1 cellular context compared by ENCODE assay signal in the genomic region with DNA sequence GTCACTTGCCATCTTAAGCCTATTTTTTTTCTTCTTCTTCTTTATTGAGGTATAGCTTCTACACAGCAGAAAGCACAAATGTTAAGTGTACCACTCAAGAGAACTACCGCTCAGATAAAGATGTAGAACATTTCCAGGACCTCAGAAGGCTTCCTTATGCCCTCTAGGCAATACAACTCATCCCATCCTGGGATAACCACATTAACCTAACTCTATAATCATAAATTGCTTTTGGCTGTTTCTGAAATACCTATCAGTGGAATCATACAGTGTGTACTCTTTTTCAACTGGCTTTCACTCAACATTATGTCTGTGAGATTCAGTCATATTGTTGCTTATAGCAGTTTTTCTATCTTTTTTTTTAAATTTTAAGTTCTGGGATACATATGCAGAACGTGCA.
TF ChIP-seq lines count a peak whose summit lies in the region.

No MANE protein-coding gene starts in this region.

TF ChIP-seq in IMR-90, 13 proteins besides CTCF, POLR2A, EP300 and RAD21:
- TF ChIP-seq RFX5 (IDR thresholded peaks at IDR 0.05; ENCODE audit: low read depth, low read length) (no peak), FOS (IDR thresholded peaks at IDR 0.05; ENCODE audit: low read depth, low read length) (no peak), NFE2L2 (IDR thresholded peaks at IDR 0.05; ENCODE audit: low read depth, low read length) (no peak), MAZ (IDR thresholded peaks at IDR 0.05; ENCODE audit: borderline replicate concordance, low read depth, low read length) (no peak), RCOR1 (IDR thresholded peaks at IDR 0.05; ENCODE audit: insufficient replicate concordance, low read length) (no peak), MXI1 (IDR thresholded peaks at IDR 0.05; ENCODE audit: borderline replicate concordance, low read depth, low read length) (no peak), CEBPB (IDR thresholded peaks at IDR 0.05; ENCODE audit: low read depth, low read length) (no peak), MAFK (IDR thresholded peaks at IDR 0.05; ENCODE audit: low read depth, low read length) (no peak), SMC3 (IDR thresholded peaks at IDR 0.05; ENCODE audit: low read depth, low read length) (no peak), CHD1 (IDR thresholded peaks at IDR 0.05; ENCODE audit: low read depth, low read length) (no peak), BHLHE40 (IDR thresholded peaks at IDR 0.05; ENCODE audit: low read depth, low read length) (no peak)
- TF ChIP-seq, protein P1, sequence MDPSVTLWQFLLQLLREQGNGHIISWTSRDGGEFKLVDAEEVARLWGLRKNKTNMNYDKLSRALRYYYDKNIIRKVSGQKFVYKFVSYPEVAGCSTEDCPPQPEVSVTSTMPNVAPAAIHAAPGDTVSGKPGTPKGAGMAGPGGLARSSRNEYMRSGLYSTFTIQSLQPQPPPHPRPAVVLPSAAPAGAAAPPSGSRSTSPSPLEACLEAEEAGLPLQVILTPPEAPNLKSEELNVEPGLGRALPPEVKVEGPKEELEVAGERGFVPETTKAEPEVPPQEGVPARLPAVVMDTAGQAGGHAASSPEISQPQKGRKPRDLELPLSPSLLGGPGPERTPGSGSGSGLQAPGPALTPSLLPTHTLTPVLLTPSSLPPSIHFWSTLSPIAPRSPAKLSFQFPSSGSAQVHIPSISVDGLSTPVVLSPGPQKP (IDR thresholded peaks at IDR 0.05; ENCODE audit: borderline replicate concordance, low read depth, low read length) = no peak
- TF ChIP-seq, protein P2, sequence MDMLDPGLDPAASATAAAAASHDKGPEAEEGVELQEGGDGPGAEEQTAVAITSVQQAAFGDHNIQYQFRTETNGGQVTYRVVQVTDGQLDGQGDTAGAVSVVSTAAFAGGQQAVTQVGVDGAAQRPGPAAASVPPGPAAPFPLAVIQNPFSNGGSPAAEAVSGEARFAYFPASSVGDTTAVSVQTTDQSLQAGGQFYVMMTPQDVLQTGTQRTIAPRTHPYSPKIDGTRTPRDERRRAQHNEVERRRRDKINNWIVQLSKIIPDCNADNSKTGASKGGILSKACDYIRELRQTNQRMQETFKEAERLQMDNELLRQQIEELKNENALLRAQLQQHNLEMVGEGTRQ (IDR thresholded peaks at IDR 0.05; ENCODE audit: low read depth, low read length) = no peak
TF ChIP-seq in IMR-90: peak in this region for 0.
